In the genomic region with DNA sequence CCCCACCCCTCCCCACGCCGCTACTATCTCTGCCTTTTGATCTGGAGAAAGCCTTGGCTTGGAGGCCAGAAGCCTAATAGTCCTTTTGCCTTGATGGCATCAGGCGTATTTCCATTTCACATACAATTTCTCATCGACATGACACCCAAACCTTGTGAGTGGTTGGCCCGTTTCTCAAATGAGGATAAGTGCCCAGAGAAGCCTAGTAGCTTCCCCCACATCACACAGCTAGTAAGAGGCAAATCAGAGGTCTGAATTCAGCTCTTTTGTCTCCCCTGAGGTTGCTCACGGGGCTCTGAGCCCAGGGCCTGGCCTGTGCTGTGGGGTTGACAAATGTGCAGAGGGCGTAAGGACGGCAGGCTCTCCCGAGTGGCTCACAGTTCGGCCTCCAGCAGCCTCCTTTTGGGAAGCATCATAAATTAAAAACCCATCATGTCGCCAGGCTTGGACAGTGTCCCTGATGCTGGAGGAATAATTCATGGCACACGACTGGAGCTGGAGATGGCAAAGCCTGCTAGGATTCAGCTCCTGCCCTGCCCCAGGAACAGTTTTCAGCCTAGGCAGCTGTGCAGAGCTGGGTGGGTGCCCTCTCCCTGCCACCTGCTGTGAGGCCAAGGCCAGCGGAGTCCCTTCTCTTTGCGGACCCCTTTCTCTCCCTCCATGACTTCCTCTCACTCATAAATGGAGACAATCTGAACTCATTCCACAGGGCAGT, we compare ENCODE assay signal across 16 cellular contexts.
"Had no signal": no experiment of that assay in that cellular context is flagged by ENCODE, and none has a peak within 500 bp of the region (broad histone marks: within the 10 kb centered on the region; RNA-seq: fewer than 3 reads in every experiment).

No MANE protein-coding gene starts in this region.

- ATAC-seq: heart right ventricle; naive thymus-derived CD4-positive, alpha-beta T cell; right lobe of liver; stimulated activated effector memory CD8-positive, alpha-beta T cell treated with anti-CD3 and anti-CD28 coated beads, Interleukin-12 subunit alpha, Interleukin-12 subunit beta, amount 100 ng/mL, for 72 hours; stimulated activated naive CD8-positive, alpha-beta T cell treated with anti-CD3 and anti-CD28 coated beads, Interleukin-15, amount 100 ng/mL, for 72 hours; WTC11 had no signal

- DNase-seq: activated naive CD4-positive, alpha-beta T cell treated with Interleukin-2 at 50 U/mL for 16 hours; activated naive CD8-positive, alpha-beta T cell treated with anti-CD3 and anti-CD28 coated beads for 36 hours; activated T-cell treated with anti-CD3 and anti-CD28 coated beads, Interleukin-2, amount 50 U/mL, for 48 hours; central memory CD4-positive, alpha-beta T cell; dorsolateral prefrontal cortex; heart right ventricle; kidney; ovary; right lobe of liver; small intestine; stimulated activated CD4-positive, alpha-beta T cell treated with anti-CD3 and anti-CD28 coated beads, Interleukin-2, amount 100 ng/mL, for 24 hours; stimulated activated naive CD8-positive, alpha-beta T cell treated with anti-CD3 and anti-CD28 coated beads, Interleukin-15, amount 100 ng/mL, for 72 hours; T1000 had no signal
